In the genomic region with DNA sequence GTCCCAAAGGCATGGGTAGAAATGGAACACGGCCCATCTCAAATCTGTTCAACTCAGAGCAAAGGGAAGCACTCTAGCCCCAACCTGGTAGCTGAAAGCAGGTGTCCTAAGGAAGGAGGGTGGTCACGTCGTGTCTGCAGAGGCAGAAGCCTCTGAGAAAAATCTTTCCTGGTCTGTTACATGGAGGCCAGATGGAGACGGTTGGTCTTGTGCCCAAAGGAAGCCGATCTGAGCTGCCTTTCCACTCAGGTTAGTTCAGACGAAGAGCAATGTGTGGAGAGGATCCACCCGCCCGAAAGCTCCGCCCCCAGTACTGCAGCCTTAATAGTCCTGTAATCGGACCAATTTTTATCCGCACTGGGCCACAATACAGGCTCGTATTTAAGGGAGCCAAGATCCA, we compare ENCODE assay signal across 24 cellular contexts.
"Had no signal": no experiment of that assay in that cellular context is flagged by ENCODE, and none has a peak within 500 bp of the region (broad histone marks: within the 10 kb centered on the region; RNA-seq: fewer than 3 reads in every experiment).

No MANE protein-coding gene starts in this region.

- H3K4me1 ChIP-seq: breast epithelium had no signal

- FAIRE-seq: RCC 7860 had no signal

- H3K4me3 Mint-ChIP-seq: activated B cell treated with CpG ODN at 0.5 μM for 24 hours; activated CD4-positive, alpha-beta T cell treated with anti-CD3 and anti-CD28 coated beads, Interleukin-2, amount 10 ng/mL, durations not matched to agents 24 days and 14 days; activated CD8-positive, alpha-beta memory T cell treated with anti-CD3 and anti-CD28 coated beads, Interleukin-2, amount 10 ng/mL, durations not matched to agents 7 days and 5 days; activated naive CD4-positive, alpha-beta T cell treated with anti-CD3 and anti-CD28 coated beads, Interleukin-2, amount 50 U/mL, for 24 hours; activated T-cell treated with anti-CD3 and anti-CD28 coated beads, Interleukin-2, amount 50 U/mL, for 24 hours; activated T-helper 1 cell treated with anti-CD3 and anti-CD28 coated beads, Interleukin-12 subunit alpha, Interleukin-12 subunit beta, Interleukin-2, Interleukin-4 antibody, amounts not matched to agents 30 ng/mL and 10 ng/mL and 1 ng/mL, durations not matched to agents 14 hours and 24 hours and 36 hours; central memory CD8-positive, alpha-beta T cell; T-helper 1 cell treated with Interleukin-12 subunit alpha and Interleukin-12 subunit beta and Interleukin-4 antibody, amounts not matched to agents 30 μg/mL and 1 μg/mL, for 36 hours had no signal

- H3K9me3 ChIP-seq: breast epithelium, MG63 had no signal

- H3K4me3 ChIP-seq: breast epithelium, MG63 had no signal

- H3K27me3 Mint-ChIP-seq: activated B cell treated with CpG ODN at 0.5 μM for 24 hours; activated CD4-positive, alpha-beta T cell treated with anti-CD3 and anti-CD28 coated beads, Interleukin-2, amount 10 ng/mL, durations not matched to agents 24 days and 14 days; activated CD8-positive, alpha-beta memory T cell treated with anti-CD3 and anti-CD28 coated beads, Interleukin-2, amount 10 ng/mL, durations not matched to agents 7 days and 5 days; activated naive CD4-positive, alpha-beta T cell treated with anti-CD3 and anti-CD28 coated beads, Interleukin-2, amount 50 U/mL, for 24 hours; activated T-cell treated with anti-CD3 and anti-CD28 coated beads, Interleukin-2, amount 50 U/mL, for 24 hours; central memory CD8-positive, alpha-beta T cell had no signal

- ATAC-seq: activated CD8-positive, alpha-beta memory T cell treated with anti-CD3 and anti-CD28 coated beads, Interleukin-2, amount 10 ng/mL, durations not matched to agents 7 days and 5 days had no signal

- H3K9me3 Mint-ChIP-seq: activated B cell treated with CpG ODN at 0.5 μM for 24 hours; activated CD4-positive, alpha-beta T cell treated with anti-CD3 and anti-CD28 coated beads, Interleukin-2, amount 10 ng/mL, durations not matched to agents 24 days and 14 days; activated naive CD4-positive, alpha-beta T cell treated with anti-CD3 and anti-CD28 coated beads, Interleukin-2, amount 50 U/mL, for 24 hours; activated T-cell treated with anti-CD3 and anti-CD28 coated beads, Interleukin-2, amount 50 U/mL, for 24 hours; activated T-helper 1 cell treated with anti-CD3 and anti-CD28 coated beads, Interleukin-12 subunit alpha, Interleukin-12 subunit beta, Interleukin-2, Interleukin-4 antibody, amounts not matched to agents 30 ng/mL and 10 ng/mL and 1 ng/mL, durations not matched to agents 14 hours and 24 hours and 36 hours; central memory CD8-positive, alpha-beta T cell; T-helper 1 cell treated with Interleukin-12 subunit alpha and Interleukin-12 subunit beta and Interleukin-4 antibody, amounts not matched to agents 30 μg/mL and 1 μg/mL, for 36 hours had no signal

- H3K27me3 ChIP-seq: breast epithelium, MG63 had no signal

- H3K27ac Mint-ChIP-seq: activated B cell treated with CpG ODN at 0.5 μM for 24 hours; activated CD4-positive, alpha-beta T cell treated with anti-CD3 and anti-CD28 coated beads, Interleukin-2, amount 10 ng/mL, durations not matched to agents 24 days and 14 days; activated CD8-positive, alpha-beta memory T cell treated with anti-CD3 and anti-CD28 coated beads, Interleukin-2, amount 10 ng/mL, durations not matched to agents 7 days and 5 days; activated naive CD4-positive, alpha-beta T cell treated with anti-CD3 and anti-CD28 coated beads, Interleukin-2, amount 50 U/mL, for 24 hours; activated T-cell treated with anti-CD3 and anti-CD28 coated beads, Interleukin-2, amount 50 U/mL, for 24 hours; activated T-helper 1 cell treated with anti-CD3 and anti-CD28 coated beads, Interleukin-12 subunit alpha, Interleukin-12 subunit beta, Interleukin-2, Interleukin-4 antibody, amounts not matched to agents 30 ng/mL and 10 ng/mL and 1 ng/mL, durations not matched to agents 14 hours and 24 hours and 36 hours; T-helper 1 cell treated with Interleukin-12 subunit alpha and Interleukin-12 subunit beta and Interleukin-4 antibody, amounts not matched to agents 30 μg/mL and 1 μg/mL, for 36 hours had no signal

- H3K4me1 Mint-ChIP-seq: activated B cell treated with CpG ODN at 0.5 μM for 24 hours; activated CD4-positive, alpha-beta T cell treated with anti-CD3 and anti-CD28 coated beads, Interleukin-2, amount 10 ng/mL, durations not matched to agents 24 days and 14 days; activated CD8-positive, alpha-beta memory T cell treated with anti-CD3 and anti-CD28 coated beads, Interleukin-2, amount 10 ng/mL, durations not matched to agents 7 days and 5 days; activated naive CD4-positive, alpha-beta T cell treated with anti-CD3 and anti-CD28 coated beads, Interleukin-2, amount 50 U/mL, for 24 hours; central memory CD8-positive, alpha-beta T cell had no signal

- DNase-seq: activated B cell treated with CpG ODN at 0.5 μM for 24 hours; activated CD4-positive, alpha-beta T cell treated with anti-CD3 and anti-CD28 coated beads for 1 hour; activated CD4-positive, alpha-beta T cell treated with anti-CD3 and anti-CD28 coated beads, Interleukin-2, amount 10 ng/mL, durations not matched to agents 24 days and 14 days; activated CD4-positive, alpha-beta T cell treated with anti-CD3 and anti-CD28 coated beads, Interleukin-2, amount 50 U/mL, for 48 hours; activated CD8-positive, alpha-beta memory T cell treated with anti-CD3 and anti-CD28 coated beads, Interleukin-2, amount 10 ng/mL, durations not matched to agents 7 days and 5 days; activated effector memory CD4-positive, alpha-beta T cell treated with Interleukin-2 at 50 U/mL for 16 hours; activated naive CD4-positive, alpha-beta T cell; activated T-cell treated with anti-CD3 and anti-CD28 coated beads, Interleukin-2, amount 50 U/mL, for 24 hours; aorta; MG63; NCI-H1105; NCI-H1436; NCI-H1694 treated with DMSO at 0.1 percent for 48 hours; NCI-H2029 treated with DMSO at 0.1 percent for 48 hours; NCI-H345; NCI-H510A treated with DMSO at 0.1 percent for 48 hours; NCI-H69; SHP77 treated with DMSO at 0.1 percent for 48 hours had no signal

- H3K27ac ChIP-seq: breast epithelium had no signal
